In genomic region chr1:215608646-215609045, GRCh38 we compare ENCODE assay signal across 18 cellular contexts. TPM values are rescaled to one million over a fixed set of nuclear protein-coding genes. Genes with fewer than 3 reads are reported as not detected.
DNase-seq lines count a peak whose midpoint lies in the region; ATAC-seq, FAIRE-seq and TF ChIP-seq lines count a peak whose summit lies in the region.
"Had no signal": no experiment of that assay in that cellular context is flagged by ENCODE, and none has a peak within 500 bp of the region (broad histone marks: within the 10 kb centered on the region; RNA-seq: fewer than 3 reads in every experiment).

No MANE protein-coding gene starts in this region.

- H3K27ac ChIP-seq in left ventricle myocardium inferior (replicated peaks) (peak overlapping the region; percentile 20), astrocyte (ENCODE audit: low read depth, low read length) (no peak overlapping the region), parathyroid adenoma (no peak overlapping the region)

- H3K36me3 Mint-ChIP-seq in astrocyte (ENCODE audit: low read depth, unreplicated experiment), result peaks cover 10% of the 10 kb centered on the region
- H3K36me3 Mint-ChIP-seq: IgD-negative memory B cell had no signal

- H3K9me3 ChIP-seq in left ventricle myocardium inferior (replicated peaks), result peaks cover 4% of the 10 kb centered on the region
- H3K9me3 ChIP-seq in astrocyte (ENCODE audit: insufficient read depth, low read depth, low read length), result no peaks in the 10 kb centered on the region
- H3K9me3 ChIP-seq in parathyroid adenoma (ENCODE audit: control insufficient read depth, low read length), result no peaks in the 10 kb centered on the region
- H3K9me3 ChIP-seq: BE2C, Caco-2 had no signal

- no peak overlapping the region for H3K27ac Mint-ChIP-seq in astrocyte (ENCODE audit: unreplicated experiment)
- H3K27ac Mint-ChIP-seq: CD4-positive, alpha-beta T cell; IgD-negative memory B cell had no signal

- H2AFZ ChIP-seq in astrocyte (ENCODE audit: low read depth, low read length) (no peak overlapping the region), parathyroid adenoma (no peak overlapping the region)

- ATAC-seq in left cardiac atrium (no peak), GM21825 (IDR thresholded peaks at IDR 0.05; ENCODE audit: unreplicated experiment) (no peak)
- ATAC-seq: HepG2 had no signal

- TF ChIP-seq CTCF in left ventricle myocardium inferior (IDR thresholded peaks at IDR 0.05; ENCODE audit: borderline replicate concordance) (no peak), astrocyte (IDR thresholded peaks at IDR 0.05; ENCODE audit: insufficient read depth, low read depth, low read length) (no peak), parathyroid adenoma (IDR thresholded peaks at IDR 0.05) (no peak)

- no peak overlapping the region for H3K4me3 Mint-ChIP-seq in astrocyte (ENCODE audit: unreplicated experiment)
- H3K4me3 Mint-ChIP-seq: CD4-positive, alpha-beta T cell; H9; IgD-negative memory B cell had no signal

- H3K4me1 Mint-ChIP-seq in astrocyte (ENCODE audit: low read depth, unreplicated experiment), result peaks cover 7% of the 10 kb centered on the region

- no peak for DNase-seq in left ventricle myocardium inferior
- no peak for DNase-seq in left cardiac atrium
- DNase-seq in astrocyte (ENCODE audit: low read depth), result no peak
- DNase-seq in pons (ENCODE audit: low spot score), result no peak
- DNase-seq in activated CD4-positive, alpha-beta T cell treated with anti-CD3 and anti-CD28 coated beads, Interleukin-2, amount 50 U/mL, for 48 hours, result no peak
- DNase-seq: ACHN; BE2C; C1 segment of cervical spinal cord; Caco-2; CD4-positive, alpha-beta T cell; DMS79 treated with DMSO at 0.1 percent for 48 hours; GF-D8; H9 had no signal

- peaks cover 55% of the 10 kb centered on the region for H3K36me3 ChIP-seq in left ventricle myocardium inferior
- H3K36me3 ChIP-seq in astrocyte (ENCODE audit: insufficient read depth, low read length), result peaks cover 20% of the 10 kb centered on the region
- H3K36me3 ChIP-seq in parathyroid adenoma (ENCODE audit: control insufficient read depth, insufficient read depth, low read length), result no peaks in the 10 kb centered on the region

- H3K4me3 ChIP-seq in left ventricle myocardium inferior (no peak overlapping the region), astrocyte (ENCODE audit: insufficient read depth, low read depth, low read length) (no peak overlapping the region), parathyroid adenoma (ENCODE audit: low read depth, low read length) (no peak overlapping the region)

- peak; percentile 5 for FAIRE-seq in astrocyte (lab: Jason Lieb, UNC)
- FAIRE-seq: H1, HepG2 had no signal

- intact Hi-C loops in left ventricle myocardium inferior (cut with micrococcal nuclease), result no loop called here
- intact Hi-C loops in left cardiac atrium (cut with DNase I), result no loop called here

- H3K4me2 ChIP-seq in astrocyte (ENCODE audit: low read length) (no peak overlapping the region), parathyroid adenoma (ENCODE audit: low read length) (peak overlapping the region; percentile 9)

- no peak overlapping the region for H3K9ac ChIP-seq in astrocyte (ENCODE audit: low read length)
- H3K9ac ChIP-seq in parathyroid adenoma, result no peak overlapping the region

- peaks cover 3% of the 10 kb centered on the region for H4K20me1 ChIP-seq in astrocyte (ENCODE audit: insufficient read depth, low read length)

- no peaks in the 10 kb centered on the region for H3K27me3 Mint-ChIP-seq in astrocyte (ENCODE audit: low read depth, unreplicated experiment)
- H3K27me3 Mint-ChIP-seq: CD4-positive, alpha-beta T cell; IgD-negative memory B cell had no signal

- H3K79me2 ChIP-seq in astrocyte (ENCODE audit: insufficient read depth, low read length), result peaks cover 4% of the 10 kb centered on the region
- peaks cover 1% of the 10 kb centered on the region for H3K79me2 ChIP-seq in parathyroid adenoma

- H3K4me1 ChIP-seq in left ventricle myocardium inferior (peaks cover 40% of the 10 kb centered on the region), astrocyte (ENCODE audit: insufficient read depth, low read length) (no peaks in the 10 kb centered on the region), parathyroid adenoma (no peaks in the 10 kb centered on the region)

- H3K27me3 ChIP-seq in left ventricle myocardium inferior (ENCODE audit: low read depth) (no peaks in the 10 kb centered on the region), astrocyte (ENCODE audit: insufficient read depth, low read length) (no peaks in the 10 kb centered on the region), parathyroid adenoma (ENCODE audit: control insufficient read depth, insufficient read depth, low read length) (no peaks in the 10 kb centered on the region)
- H3K27me3 ChIP-seq: BE2C had no signal

- H3K9me3 Mint-ChIP-seq in astrocyte (ENCODE audit: unreplicated experiment), result no peaks in the 10 kb centered on the region
- H3K9me3 Mint-ChIP-seq: CD4-positive, alpha-beta T cell; IgD-negative memory B cell had no signal

RNA-seq across cellular contexts. Expression of gene KCTD3, which starts 41.5 kb away (rescaled TPM):
- total RNA-seq in left ventricle myocardium inferior, result 11.2 TPM
- 10 to 100 TPM; 16.4 to 17.2 TPM for total RNA-seq in left cardiac atrium
- total RNA-seq in astrocyte, result 24.2 and 25.2 TPM in 2 replicates
